In genomic region chr1:24206516-24207394, GRCh38 we compare ENCODE assay signal across 25 cellular contexts. TPM values are rescaled to one million over a fixed set of nuclear protein-coding genes. Genes with fewer than 3 reads are reported as not detected.
DNase-seq lines count a peak whose midpoint lies in the region; ATAC-seq, FAIRE-seq and TF ChIP-seq lines count a peak whose summit lies in the region.
"Had no signal": no experiment of that assay in that cellular context is flagged by ENCODE, and none has a peak within 500 bp of the region (broad histone marks: within the 10 kb centered on the region; RNA-seq: fewer than 3 reads in every experiment).

No MANE protein-coding gene starts in this region.

- no peaks in the 10 kb centered on the region for H3K79me2 ChIP-seq in keratinocyte (ENCODE audit: control insufficient read depth, insufficient read depth, low read length)

- H3K9me1 ChIP-seq in keratinocyte (ENCODE audit: control insufficient read depth, extremely low read depth, insufficient read depth, low read length), result peaks cover 2% of the 10 kb centered on the region

- no peaks in the 10 kb centered on the region for H3K36me3 ChIP-seq in keratinocyte (ENCODE audit: control insufficient read depth in 2 of 2, extremely low read depth in 1 of 2, insufficient read depth in 2 of 2, low read length in 2 of 2)
- H3K36me3 ChIP-seq in small intestine (ENCODE audit: control insufficient read depth in 2 of 2, insufficient read depth in 2 of 2, low read length in 2 of 2), result no peaks in the 10 kb centered on the region
- H3K36me3 ChIP-seq in spleen, result no peaks in the 10 kb centered on the region
- H3K36me3 ChIP-seq: tibial artery had no signal

- FAIRE-seq in keratinocyte (lab: Jason Lieb, UNC) (peak; percentile 20), small intestine (lab: Jason Lieb, UNC) (no peak)
- FAIRE-seq: GM12892, HTR-8/SVneo had no signal

- H3K27me3 ChIP-seq in keratinocyte (ENCODE audit: control insufficient read depth, extremely low read depth, insufficient read depth, low read length), result peaks cover 13% of the 10 kb centered on the region
- no peaks in the 10 kb centered on the region for H3K27me3 ChIP-seq in small intestine (ENCODE audit: control insufficient read depth in 2 of 2, insufficient read depth in 2 of 2, low read length in 2 of 2)
- peaks cover 0 to 22% (median 0%) of the 10 kb centered on the region in 7 donors for H3K27me3 ChIP-seq in spleen (replicated peaks in 1 of 7)
- H3K27me3 ChIP-seq: dorsolateral prefrontal cortex had no signal

- 55 to 64% (median 58%) methylated on average over 12 of the region's 12 CpGs for WGBS in small intestine, 3 donors
- WGBS in spleen, 5 donors, result 66 to 81% (median 70%) methylated on average over 12 of the region's 12 CpGs

- H3K4me2 ChIP-seq in keratinocyte (ENCODE audit: control insufficient read depth, extremely low read depth, insufficient read depth, low read depth, low read length), result peak overlapping the region; percentile 44
- H3K4me2 ChIP-seq: PC-9 had no signal

- H4K20me1 ChIP-seq in keratinocyte (ENCODE audit: control insufficient read depth, extremely low read depth, insufficient read depth, low read length), result no peaks in the 10 kb centered on the region

- DNase-seq in LNCaP clone FGC (ENCODE audit: low read depth) (peak; percentile 56), RPMI8226 (peak; percentile 87), keratinocyte (ENCODE audit: low read depth, low spot score) (no peak), small intestine (peak; percentile 38), spleen (no peak)
- no peak for DNase-seq in activated CD4-positive, alpha-beta T cell treated with anti-CD3 and anti-CD28 coated beads, Interleukin-2, amount 50 U/mL, for 48 hours
- DNase-seq: activated B cell treated with CpG ODN at 0.5 μM for 24 hours; activated CD4-positive, alpha-beta memory T cell treated with anti-CD3 and anti-CD28 coated beads, Interleukin-2, amount 10 ng/mL, durations not matched to agents 7 days and 5 days; activated naive CD4-positive, alpha-beta T cell treated with Interleukin-2 at 50 U/mL for 16 hours; activated T-cell treated with anti-CD3 and anti-CD28 coated beads, Interleukin-2, amount 50 U/mL, for 1 hour; CD8-positive, alpha-beta T cell; dorsolateral prefrontal cortex; erythroblast; H9; nephron progenitor cell; stimulated activated CD4-positive, alpha-beta T cell treated with anti-CD3 and anti-CD28 coated beads, Interleukin-2, amount 100 ng/mL, for 48 hours; stimulated activated naive CD4-positive, alpha-beta T cell treated with Interleukin-2 at 50 U/mL for 16 hours; tibial artery had no signal

- H3K4me3 ChIP-seq in LNCaP clone FGC (ENCODE audit: low read depth, low read length) (no peak overlapping the region), keratinocyte (ENCODE audit: control insufficient read depth in 2 of 3, extremely low read depth in 1 of 3, insufficient read depth in 2 of 3, low read depth in 1 of 3, low read length in 3 of 3) (no peak overlapping the region), small intestine (ENCODE audit: low read depth in 1 of 2, low read length in 2 of 2) (no peak overlapping the region), spleen (no peak overlapping the region)
- H3K4me3 ChIP-seq: dorsolateral prefrontal cortex, PC-9, tibial artery had no signal

- H3K9me3 ChIP-seq in keratinocyte (ENCODE audit: control insufficient read depth, low read depth, low read length) (no peaks in the 10 kb centered on the region), small intestine (ENCODE audit: control insufficient read depth, low read depth) (no peaks in the 10 kb centered on the region), spleen (no peaks in the 10 kb centered on the region)
- H3K9me3 ChIP-seq: tibial artery had no signal

- H3K4me1 ChIP-seq in keratinocyte (ENCODE audit: control insufficient read depth, extremely low read depth, insufficient read depth, low read length) (peaks cover 34% of the 10 kb centered on the region), small intestine (ENCODE audit: control insufficient read depth in 2 of 2, insufficient read depth in 1 of 2, low read depth in 1 of 2, low read length in 1 of 2) (no peaks in the 10 kb centered on the region), spleen (peaks cover 0 to 17% (median 1%) of the 10 kb centered on the region in 6 donors)

- ATAC-seq in HG03378 (IDR thresholded peaks at IDR 0.05; ENCODE audit: unreplicated experiment), result no peak
- ATAC-seq: CD8-positive, alpha-beta T cell had no signal

- dilution Hi-C loops in keratinocyte (cut with MboI; ENCODE audit: extremely low pct_ligation_motif_present, low sequenced_read_pairs), result no loop called here

- no peak overlapping the region for H3K27ac ChIP-seq in keratinocyte (ENCODE audit: control insufficient read depth, insufficient read depth, low read length)
- no peak overlapping the region for H3K27ac ChIP-seq in small intestine (ENCODE audit: low read depth in 1 of 2, low read length in 1 of 2)
- H3K27ac ChIP-seq in spleen, result no peak overlapping the region
- H3K27ac ChIP-seq: dorsolateral prefrontal cortex, PC-9, tibial artery had no signal

- H2AFZ ChIP-seq in keratinocyte (ENCODE audit: control insufficient read depth, low read length), result peak overlapping the region; percentile 32
- H2AFZ ChIP-seq: PC-9 had no signal

- TF ChIP-seq CTCF in LNCaP clone FGC (IDR thresholded peaks at IDR 0.05; ENCODE audit: control insufficient read depth, extremely low read depth, insufficient read depth) (no peak), keratinocyte (optimal IDR thresholded peaks at IDR 0.05 in 1 of 3, IDR thresholded peaks at IDR 0.05 in 1 of 3, conservative IDR thresholded peaks at IDR 0.05 in 1 of 3; ENCODE audit: extremely low read depth in 1 of 3, insufficient read depth in 2 of 3, low read length in 3 of 3) (no peak), spleen (IDR thresholded peaks at IDR 0.05 in 8 of 11, conservative IDR thresholded peaks at IDR 0.05 in 3 of 11) (no peak)

- TF ChIP-seq POLR2A in spleen (IDR thresholded peaks at IDR 0.05), result no peak

- no peak overlapping the region for H3K9ac ChIP-seq in keratinocyte (ENCODE audit: control insufficient read depth, extremely low read depth, insufficient read depth, low read length)

- intact Hi-C loops in spleen (cut with DNase I; ENCODE audit: low total_unique reads), result loop anchor here (10.0 kb wide), 1 partner anchor 428 kb away; no protein-coding TSS in a partner anchor

RNA-seq across cellular contexts. Expression of gene IFNLR1, which starts 19.7 kb away (rescaled TPM):
- polyA plus RNA-seq in keratinocyte (2.8 to 3.9 TPM (median 3.4 TPM) in 3 replicates), small intestine (1 to 10 TPM; 4.8 to 8.1 (median 5.7) TPM), spleen (1 to 10 TPM; 1.7 to 3.3 (median 3.1) TPM)
- polyA plus RNA-seq in keratinocyte (2011; ENCODE audit: low read depth), result 1.1 TPM
- polyA plus RNA-seq in keratinocyte (2011; cell fraction: cytosol; rRNA removed), result 2.0 and 2.5 TPM in 2 replicates
- 4.8 and 5.6 TPM in 2 replicates for polyA plus RNA-seq in keratinocyte (2011; cell fraction: nucleus; rRNA removed)
- polyA plus RNA-seq in keratinocyte (2012; ENCODE audit: low replicate concordance), result 2.3 and 2.9 TPM in 2 replicates
- 4.8 to 5.5 TPM (median 5.3 TPM) in 3 replicates for polyA minus RNA-seq in keratinocyte
- 4.2 TPM for polyA minus RNA-seq in keratinocyte (2011; cell fraction: cytosol; rRNA and poly(A)+ RNA removed)
- 3.6 and 4.3 TPM in 2 replicates for polyA minus RNA-seq in keratinocyte (2011; cell fraction: nucleus; rRNA and poly(A)+ RNA removed)
- total RNA-seq in spleen, result 1 to 10 TPM; 3.3 to 8.9 (median 3.9) TPM
- total RNA-seq: LHCN-M2, SK-MEL-5, skeletal muscle tissue had no signal

Comparison
In these comparisons a context has a peak if more than half of its experiments do, and no peak if none do; other contexts are left out.
1. DNase-seq: peak in LNCaP clone FGC (single experiment), RPMI8226 (single experiment) and small intestine (single experiment); none in keratinocyte (single experiment), activated CD4-positive, alpha-beta T cell treated with anti-CD3 and anti-CD28 coated beads, Interleukin-2, amount 50 U/mL, for 48 hours (0 of 2) and spleen (single experiment).